19 cellular contexts compared by ENCODE assay signal in genomic region chr4:99879458-99879857, GRCh38.
"Had no signal": no experiment of that assay in that cellular context is flagged by ENCODE, and none has a peak within 500 bp of the region (broad histone marks: within the 10 kb centered on the region; RNA-seq: fewer than 3 reads in every experiment).

No MANE protein-coding gene starts in this region.

- H3K4me3 ChIP-seq: adrenal gland, cardiac muscle cell, gastroesophageal sphincter, heart right ventricle, left ventricle myocardium inferior, neural progenitor cell, right atrium auricular region, thyroid gland had no signal

- H3K4me1 ChIP-seq: adrenal gland, heart right ventricle, neural progenitor cell, right atrium auricular region, thyroid gland had no signal

- ATAC-seq: activated CD8-positive, alpha-beta T cell treated with anti-CD3 and anti-CD28 coated beads, Interleukin-2, amount 10 ng/mL, durations not matched to agents 7 days and 5 days; gastroesophageal sphincter; heart right ventricle had no signal

- H3K9me3 ChIP-seq: adrenal gland, gastroesophageal sphincter, heart right ventricle, left ventricle myocardium inferior, right atrium auricular region, thyroid gland had no signal

- H3K9ac ChIP-seq: neural progenitor cell had no signal

- H3K36me3 ChIP-seq: neural progenitor cell had no signal

- FAIRE-seq: endothelial cell of umbilical vein had no signal

- DNase-seq: activated CD4-positive, alpha-beta T cell treated with anti-CD3 and anti-CD28 coated beads, Interleukin-2, amount 10 ng/mL, durations not matched to agents 24 days and 14 days; activated CD8-positive, alpha-beta T cell treated with anti-CD3 and anti-CD28 coated beads, Interleukin-2, amount 10 ng/mL, durations not matched to agents 7 days and 5 days; activated effector memory CD4-positive, alpha-beta T cell treated with anti-CD3 and anti-CD28 coated beads, Interleukin-2, amount 50 U/mL, for 16 hours; activated T-cell treated with anti-CD3 and anti-CD28 coated beads, Interleukin-2, amount 50 U/mL, for 24 hours; adrenal gland; dermis blood vessel endothelial cell; effector memory CD4-positive, alpha-beta T cell; heart right ventricle; kidney glomerular epithelial cell; left ventricle myocardium inferior; stimulated activated CD4-positive, alpha-beta T cell treated with anti-CD3 and anti-CD28 coated beads, Interleukin-2, amount 100 ng/mL, for 24 hours; stimulated activated naive CD4-positive, alpha-beta T cell treated with Interleukin-2 at 50 U/mL for 16 hours; T-helper 9 cell; thyroid gland had no signal

- H3K27me3 ChIP-seq: adrenal gland, cardiac muscle cell, gastroesophageal sphincter, heart right ventricle, neural progenitor cell, right atrium auricular region, thyroid gland had no signal
